In genomic region chr1:53376041-53376461, GRCh38 we compare ENCODE assay signal across 12 cellular contexts. TPM values are rescaled to one million over a fixed set of nuclear protein-coding genes. Genes with fewer than 3 reads are reported as not detected.
DNase-seq lines count a peak whose midpoint lies in the region; ATAC-seq and TF ChIP-seq lines count a peak whose summit lies in the region.
"Had no signal": no experiment of that assay in that cellular context is flagged by ENCODE, and none has a peak within 500 bp of the region (broad histone marks: within the 10 kb centered on the region; RNA-seq: fewer than 3 reads in every experiment).

No MANE protein-coding gene starts in this region.

- no peaks in the 10 kb centered on the region for H3K4me1 ChIP-seq in right cardiac atrium (ENCODE audit: control insufficient read depth, insufficient read depth, low read length)
- H3K4me1 ChIP-seq in testis = peaks cover 28% of the 10 kb centered on the region
- H3K4me1 ChIP-seq in thyroid gland = no peaks in the 10 kb centered on the region
- H3K4me1 ChIP-seq: parathyroid adenoma had no signal

- WGBS in right cardiac atrium = 33% methylated on average over 14 of the region's 14 CpGs
- WGBS in testis, 2 donors = 60 to 61% methylated on average over 9 to 14 of the region's 14 CpGs
- WGBS in thyroid gland, 2 donors = 41 to 47% methylated on average over 11 to 14 of the region's 14 CpGs

- H3K27ac ChIP-seq in right cardiac atrium (ENCODE audit: low read length) = no peak overlapping the region
- H3K27ac ChIP-seq in testis = no peak overlapping the region
- no peak overlapping the region for H3K27ac ChIP-seq in thyroid gland
- H3K27ac ChIP-seq: parathyroid adenoma had no signal

- CTCF ChIA-PET in activated naive CD4-positive, alpha-beta T cell treated with anti-CD3 and anti-CD28 coated beads, Interleukin-2, amount 10 ng/mL, durations not matched to agents 7 days and 5 days (lab: Charles Lee) = interaction anchor here (1.8 kb wide), 1 partner anchor 18 kb away, joined by 5 read pairs; no protein-coding TSS in a partner anchor

- no peak overlapping the region for H3K4me3 ChIP-seq in right cardiac atrium (ENCODE audit: low read length)
- H3K4me3 ChIP-seq in testis = no peak overlapping the region
- H3K4me3 ChIP-seq in thyroid gland (replicated peaks in 1 of 3) = no peak overlapping the region

- H3K9me3 ChIP-seq in right cardiac atrium (ENCODE audit: control insufficient read depth, low read length) (no peaks in the 10 kb centered on the region), testis (no peaks in the 10 kb centered on the region), thyroid gland (no peaks in the 10 kb centered on the region)

- no peaks in the 10 kb centered on the region for H3K9me3 Mint-ChIP-seq in activated naive CD4-positive, alpha-beta T cell treated with anti-CD3 and anti-CD28 coated beads, Interleukin-2, amount 10 ng/mL, durations not matched to agents 7 days and 5 days

- no peak for TF ChIP-seq POLR2A in testis (IDR thresholded peaks at IDR 0.05)
- no peak for TF ChIP-seq POLR2A in thyroid gland (IDR thresholded peaks at IDR 0.05)

- no peaks in the 10 kb centered on the region for H3K27me3 ChIP-seq in right cardiac atrium (ENCODE audit: control insufficient read depth, insufficient read depth)
- H3K27me3 ChIP-seq in testis = no peaks in the 10 kb centered on the region
- no peaks in the 10 kb centered on the region for H3K27me3 ChIP-seq in thyroid gland

- ATAC-seq in right cardiac atrium = peak; percentile 38 to 39
- ATAC-seq: activated CD4-positive, alpha-beta T cell treated with anti-CD3 and anti-CD28 coated beads for 36 hours had no signal

- peak; percentile 8 for DNase-seq in activated naive CD4-positive, alpha-beta T cell treated with anti-CD3 and anti-CD28 coated beads, Interleukin-2, amount 10 ng/mL, durations not matched to agents 7 days and 5 days
- DNase-seq in activated naive CD4-positive, alpha-beta T cell treated with Interleukin-2 at 50 U/mL for 16 hours = no peak
- DNase-seq in NCI-H524 treated with DMSO at 0.1 percent for 48 hours (lab: John Stamatoyannopoulos, UW) = peak; percentile 97
- no peak for DNase-seq in right cardiac atrium
- peak; percentile 14 for DNase-seq in testis
- DNase-seq in SIG-M5 treated with dmso at 0.1 percent for 504 hours (lab: John Stamatoyannopoulos, UW; ENCODE audit: unreplicated experiment) = no peak
- no peak for DNase-seq in kidney tubule cell (ENCODE audit: low spot score)
- no peak for DNase-seq in thyroid gland
- DNase-seq: activated CD4-positive, alpha-beta T cell treated with anti-CD3 and anti-CD28 coated beads for 36 hours; mesenchymal stem cell; stimulated activated CD4-positive, alpha-beta T cell treated with anti-CD3 and anti-CD28 coated beads, Interleukin-1b, Interleukin-23, amount 100 ng/mL, for 48 hours had no signal

- H3K27me3 Mint-ChIP-seq in activated naive CD4-positive, alpha-beta T cell treated with anti-CD3 and anti-CD28 coated beads, Interleukin-2, amount 10 ng/mL, durations not matched to agents 7 days and 5 days = peaks cover 41% of the 10 kb centered on the region

- intact Hi-C loops in right cardiac atrium (cut with DNase I) (no loop called here), testis (cut with DNase I; ENCODE audit: low total_unique reads) (no loop called here), thyroid gland (cut with DNase I) (no loop called here)

- H3K36me3 Mint-ChIP-seq in activated naive CD4-positive, alpha-beta T cell treated with anti-CD3 and anti-CD28 coated beads, Interleukin-2, amount 10 ng/mL, durations not matched to agents 7 days and 5 days = no peaks in the 10 kb centered on the region

- no peak overlapping the region for H3K4me3 Mint-ChIP-seq in activated naive CD4-positive, alpha-beta T cell treated with anti-CD3 and anti-CD28 coated beads, Interleukin-2, amount 10 ng/mL, durations not matched to agents 7 days and 5 days
- H3K4me3 Mint-ChIP-seq: activated CD4-positive, alpha-beta T cell treated with anti-CD3 and anti-CD28 coated beads for 36 hours had no signal

- TF ChIP-seq CTCF in testis (IDR thresholded peaks at IDR 0.05) (no peak), thyroid gland (IDR thresholded peaks at IDR 0.05) (no peak)

- no peak overlapping the region for H3K27ac Mint-ChIP-seq in activated naive CD4-positive, alpha-beta T cell treated with anti-CD3 and anti-CD28 coated beads, Interleukin-2, amount 10 ng/mL, durations not matched to agents 7 days and 5 days
- H3K27ac Mint-ChIP-seq: activated CD4-positive, alpha-beta T cell treated with anti-CD3 and anti-CD28 coated beads for 36 hours had no signal

- no peaks in the 10 kb centered on the region for H3K4me1 Mint-ChIP-seq in activated naive CD4-positive, alpha-beta T cell treated with anti-CD3 and anti-CD28 coated beads, Interleukin-2, amount 10 ng/mL, durations not matched to agents 7 days and 5 days
- H3K4me1 Mint-ChIP-seq: activated CD4-positive, alpha-beta T cell treated with anti-CD3 and anti-CD28 coated beads for 36 hours had no signal

- H3K36me3 ChIP-seq in testis (ENCODE audit: low read depth, missing control alignments) (no peaks in the 10 kb centered on the region), thyroid gland (no peaks in the 10 kb centered on the region)

RNA-seq across cellular contexts. Expression of gene LRP8, which starts 48.2 kb away (rescaled TPM):
- total RNA-seq in right cardiac atrium (1 to 10 TPM; 1.3 to 2.6 (median 1.9) TPM), testis (100 to 1,000 TPM; 223 to 253 TPM), thyroid gland (100 to 1,000 TPM in 3 of 4 donors, 10 to 100 TPM in 1; 92.8 to 200 (median 143) TPM)
- polyA plus RNA-seq in right cardiac atrium (0.27 TPM), testis (ENCODE audit: insufficient read depth, low read depth, low replicate concordance) (64.3 TPM)

Comparison
In these comparisons a context has a peak if more than half of its experiments do, and no peak if none do; other contexts are left out.
1. DNase-seq: peak in activated naive CD4-positive, alpha-beta T cell treated with anti-CD3 and anti-CD28 coated beads, Interleukin-2, amount 10 ng/mL, durations not matched to agents 7 days and 5 days (single experiment), NCI-H524 treated with DMSO at 0.1 percent for 48 hours (single experiment) and testis (single experiment); none in activated naive CD4-positive, alpha-beta T cell treated with Interleukin-2 at 50 U/mL for 16 hours (single experiment), right cardiac atrium (0 of 3), SIG-M5 treated with dmso at 0.1 percent for 504 hours (single experiment), kidney tubule cell (single experiment) and thyroid gland (0 of 2).
2. RNA of gene LRP8, which starts 48.2 kb away (total RNA-seq): 223 to 253 TPM in testis and 92.8 to 200 TPM in thyroid gland; 1.3 to 2.6 TPM in right cardiac atrium; every median in the first group is over 10 times any median in the second.